8 cellular contexts compared by ENCODE assay signal in the genomic region with DNA sequence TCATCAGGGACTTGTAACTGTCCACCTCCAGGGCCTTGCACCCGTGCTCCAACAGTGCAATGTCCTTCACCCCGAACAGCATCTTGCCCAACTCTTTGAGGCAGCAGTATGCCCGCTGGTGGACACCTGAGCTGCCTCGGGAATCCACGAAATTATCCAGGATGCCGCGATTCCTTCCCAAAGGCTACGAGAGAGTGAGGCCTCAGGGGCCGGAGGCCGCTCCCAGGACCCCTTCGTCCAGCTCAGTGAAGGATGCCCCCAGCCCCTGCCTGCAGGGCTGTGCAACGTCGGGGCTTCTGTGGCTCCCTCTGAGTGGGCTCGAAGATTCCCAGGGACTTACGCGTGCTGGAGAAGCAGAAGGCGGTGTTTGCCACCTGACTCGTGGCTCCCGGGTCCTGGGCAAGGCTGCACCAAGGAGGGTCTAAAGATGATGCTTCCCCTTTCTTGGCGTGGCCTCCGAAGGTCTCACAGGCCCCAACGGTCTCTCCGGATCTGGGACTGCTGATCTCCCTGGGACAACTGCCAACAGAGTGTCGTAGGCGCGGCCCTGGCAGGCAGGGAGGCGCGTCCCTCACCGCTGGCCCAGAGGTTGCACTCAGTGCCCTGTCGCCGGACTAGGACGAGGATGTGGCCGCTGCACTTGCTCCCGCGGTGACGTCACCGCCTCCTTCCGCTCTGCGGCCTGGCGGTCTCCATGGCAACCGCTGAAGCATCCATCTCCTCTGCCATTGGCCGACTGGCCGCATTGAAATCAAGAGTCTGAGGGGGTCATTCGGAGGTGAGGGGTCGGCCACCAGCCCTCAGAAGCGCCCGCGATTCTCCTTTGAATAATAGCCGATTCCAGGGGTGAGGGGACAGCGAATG. TPM values are rescaled to one million over a fixed set of nuclear protein-coding genes. Genes with fewer than 3 reads are reported as not detected.
A peak's percentile ranks its signal among the peaks of the same experiment; 100 is the strongest.
DNase-seq lines count a peak whose midpoint lies in the region; ATAC-seq and TF ChIP-seq lines count a peak whose summit lies in the region.

A gene (minus strand): TSS at position 659 of the 864 bp plus-strand sequence. CDS start 577 bp downstream, at position 82.

- H3K9me3 ChIP-seq in tibial artery, result no peaks in the 10 kb centered on the region

- H3K36me3 Mint-ChIP-seq in activated T-helper 17 cell treated with anti-CD3 and anti-CD28 coated beads, Interleukin-2, amount 50 U/mL, for 72 hours (ENCODE audit: low read depth), result no peaks in the 10 kb centered on the region
- H3K36me3 Mint-ChIP-seq in nephron (ENCODE audit: low read depth), result no peaks in the 10 kb centered on the region

- H3K9me3 Mint-ChIP-seq in activated T-helper 17 cell treated with anti-CD3 and anti-CD28 coated beads, Interleukin-2, amount 50 U/mL, for 72 hours, result no peaks in the 10 kb centered on the region
- no peaks in the 10 kb centered on the region for H3K9me3 Mint-ChIP-seq in nephron

- H3K4me1 ChIP-seq in tibial artery, result peaks cover 0 to 29% (median 17%) of the 10 kb centered on the region in 4 donors

- intact Hi-C loops in tibial artery (cut with DNase I; ENCODE audit: low total_unique reads), result no loop called here

- no peaks in the 10 kb centered on the region for H3K27me3 ChIP-seq in tibial artery

- TF ChIP-seq CTCF in fibroblast of the aortic adventitia (IDR thresholded peaks at IDR 0.05; ENCODE audit: insufficient read depth, low read length) (no peak), nephron (IDR thresholded peaks at IDR 0.05; ENCODE audit: unreplicated experiment in 3 of 3) (no peak), tibial artery (IDR thresholded peaks at IDR 0.05) (no peak)

- peak within 1 kb of the TSS; percentile 67 for H3K4me3 Mint-ChIP-seq in activated T-helper 17 cell treated with anti-CD3 and anti-CD28 coated beads, Interleukin-2, amount 50 U/mL, for 72 hours
- H3K4me3 Mint-ChIP-seq in nephron, result peak within 1 kb of the TSS; percentile 72 to 89 (median 82)

- peaks cover 58% of the 10 kb centered on the region for H3K27me3 Mint-ChIP-seq in activated T-helper 17 cell treated with anti-CD3 and anti-CD28 coated beads, Interleukin-2, amount 50 U/mL, for 72 hours
- peaks cover 16% of the 10 kb centered on the region for H3K27me3 Mint-ChIP-seq in nephron (ENCODE audit: low read depth)

- peak within 1 kb of the TSS; percentile 28 for H3K27ac Mint-ChIP-seq in activated T-helper 17 cell treated with anti-CD3 and anti-CD28 coated beads, Interleukin-2, amount 50 U/mL, for 72 hours
- peak within 1 kb of the TSS; percentile 48 to 78 (median 64) for H3K27ac Mint-ChIP-seq in nephron

- H3K4me3 ChIP-seq in fibroblast of the aortic adventitia (ENCODE audit: low read depth, low read length), result peak within 1 kb of the TSS; percentile 44
- H3K4me3 ChIP-seq in tibial artery, result peak within 1 kb of the TSS; percentile 44 to 55

- DNase-seq in ELF-1 (ENCODE audit: low read depth, low spot score) (peak; percentile 86), NCI-H510A (lab: John Stamatoyannopoulos, UW) (peak; percentile 72), fibroblast of the aortic adventitia (ENCODE audit: low read depth) (no peak), tibial artery (peak; percentile 62 to 89), A172 (ENCODE audit: low spot score) (no peak)
- DNase-seq in stimulated activated naive CD4-positive, alpha-beta T cell treated with Interleukin-2 at 50 U/mL for 16 hours (lab: John Stamatoyannopoulos, UW), result no peak

- ATAC-seq in activated T-helper 17 cell treated with anti-CD3 and anti-CD28 coated beads, Interleukin-2, amount 50 U/mL, for 72 hours (replicated peaks), result peak; percentile 73

- peak within 1 kb of the TSS; percentile 68 to 77 for H3K27ac ChIP-seq in tibial artery

- no peaks in the 10 kb centered on the region for H3K36me3 ChIP-seq in tibial artery

- H3K4me1 Mint-ChIP-seq in activated T-helper 17 cell treated with anti-CD3 and anti-CD28 coated beads, Interleukin-2, amount 50 U/mL, for 72 hours, result peaks cover 18% of the 10 kb centered on the region
- H3K4me1 Mint-ChIP-seq in nephron, result peaks cover 46% of the 10 kb centered on the region

RNA-seq across cellular contexts. Expression of the gene that starts here (rescaled TPM):
- total RNA-seq in activated T-helper 17 cell treated with anti-CD3 and anti-CD28 coated beads, Interleukin-2, amount 50 U/mL, for 72 hours, result not detected
- total RNA-seq in fibroblast of the aortic adventitia (ENCODE audit: low replicate concordance), result not detected in 2 replicates
- not detected in 2 replicates for total RNA-seq in A172 (2014; rRNA removed; shearing (Covaris generic))

Comparison
In these comparisons a context has a peak if more than half of its experiments do, and no peak if none do; other contexts are left out.
1. Peak in ATAC-seq in activated T-helper 17 cell treated with anti-CD3 and anti-CD28 coated beads, Interleukin-2, amount 50 U/mL, for 72 hours; RNA of the gene not detected or under 1 TPM.
2. DNase-seq: peak in ELF-1 (single experiment), NCI-H510A (single experiment) and tibial artery (2 of 2); none in fibroblast of the aortic adventitia (single experiment), A172 (single experiment) and stimulated activated naive CD4-positive, alpha-beta T cell treated with Interleukin-2 at 50 U/mL for 16 hours (single experiment).